Comparison of ENCODE assay signal across 1 cellular context in genomic region chr17:2400877-2401425, GRCh38.
A peak's percentile ranks its signal among the peaks of the same experiment; 100 is the strongest.
TF ChIP-seq lines count a peak whose summit lies in the region.

MNT (minus strand) TSS chr17:2401060; CDS start chr17:2400712, 348 bp downstream.

TF ChIP-seq in HEK293, 187 proteins besides CTCF, POLR2A, EP300 and RAD21 (continued from another document):
- TF ChIP-seq PRDM2 (tag by site-specific recombination; IDR thresholded peaks at IDR 0.05; ENCODE audit: borderline replicate concordance) (no peak), ZNF202 (tag by site-specific recombination; IDR thresholded peaks at IDR 0.05; ENCODE audit: borderline replicate concordance) (no peak), ZNF211 (tag by site-specific recombination; IDR thresholded peaks at IDR 0.05; ENCODE audit: low read depth) (no peak), ZNF555 (tag by site-specific recombination; conservative IDR thresholded peaks at IDR 0.05) (no peak), ZBTB26 (tag by site-specific recombination; optimal IDR thresholded peaks at IDR 0.05) (no peak), PRDM4 (tag by site-specific recombination; IDR thresholded peaks at IDR 0.05) (0 out of 2 replicates have a peak, but pooled peaks have one; percentile 14), KLF1 (tag by site-specific recombination; IDR thresholded peaks at IDR 0.05) (no peak), ZNF558 (tag by site-specific recombination; IDR thresholded peaks at IDR 0.05) (no peak), ZNF585B (tag by site-specific recombination; IDR thresholded peaks at IDR 0.05) (no peak), ATF2 (tag by site-specific recombination; IDR thresholded peaks at IDR 0.05; ENCODE audit: low read depth) (no peak), RBAK (tag by site-specific recombination; IDR thresholded peaks at IDR 0.05) (no peak), ZNF354C (tag by site-specific recombination; IDR thresholded peaks at IDR 0.05; ENCODE audit: borderline replicate concordance, low read depth) (no peak), ZNF280D (tag by site-specific recombination; IDR thresholded peaks at IDR 0.05) (no peak), KLF9 (tag by site-specific recombination; IDR thresholded peaks at IDR 0.05; ENCODE audit: low read depth) (peak; percentile 40), ZXDB (tag by site-specific recombination; IDR thresholded peaks at IDR 0.05) (peak; percentile 45; the same call in 1 of the 2 replicates), ZNF677 (tag by site-specific recombination; IDR thresholded peaks at IDR 0.05) (0 out of 2 replicates have a peak, but pooled peaks have one; percentile 30), ZNF157 (tag by site-specific recombination; IDR thresholded peaks at IDR 0.05) (no peak), ZIC2 (tag by site-specific recombination; IDR thresholded peaks at IDR 0.05) (no peak; the same call in 1 of the 2 replicates), ZFP3 (tag by site-specific recombination; IDR thresholded peaks at IDR 0.05; ENCODE audit: low read depth) (no peak), ZBTB6 (tag by site-specific recombination; IDR thresholded peaks at IDR 0.05) (peak; percentile 32; the same call in 1 of the 2 replicates), ZNF248 (tag by site-specific recombination; IDR thresholded peaks at IDR 0.05) (no peak), ZNF19 (tag by site-specific recombination; IDR thresholded peaks at IDR 0.05; ENCODE audit: low read depth) (no peak), SCRT1 (tag by site-specific recombination; IDR thresholded peaks at IDR 0.05; ENCODE audit: borderline replicate concordance) (peak; percentile 77; the same call in 1 of the 2 replicates)
